ENCODE assay signal across 26 cellular contexts in the genomic region with DNA sequence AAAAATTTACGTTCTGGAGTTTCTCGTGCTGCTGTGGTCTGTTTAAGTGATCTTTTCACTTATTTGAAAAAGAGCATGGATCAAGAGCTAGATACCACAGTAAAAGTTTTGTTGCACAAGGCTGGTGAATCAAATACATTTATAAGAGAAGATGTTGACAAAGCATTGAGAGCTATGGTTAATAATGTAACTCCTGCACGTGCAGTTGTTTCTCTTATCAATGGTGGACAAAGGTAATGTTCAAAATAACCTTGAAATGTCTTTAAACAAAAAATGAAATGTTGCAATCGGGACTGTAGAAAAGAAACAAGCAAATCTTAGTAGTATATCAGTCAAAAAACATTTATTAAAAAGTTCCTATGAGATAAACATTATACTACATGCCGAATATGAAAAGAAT.
"Had no signal": no experiment of that assay in that cellular context is flagged by ENCODE, and none has a peak within 500 bp of the region (broad histone marks: within the 10 kb centered on the region; RNA-seq: fewer than 3 reads in every experiment).

No MANE protein-coding gene starts in this region.

- H3K27ac ChIP-seq: colonic mucosa, coronary artery, dorsolateral prefrontal cortex, epithelial cell of prostate, esophagus muscularis mucosa, esophagus squamous epithelium, foreskin keratinocyte, gastrocnemius medialis, gastroesophageal sphincter, heart left ventricle, heart right ventricle had no signal

- FAIRE-seq: endometrium, endothelial cell of umbilical vein, frontal cortex had no signal

- H3K4me3 ChIP-seq: colonic mucosa, coronary artery, dorsolateral prefrontal cortex, esophagus muscularis mucosa, esophagus squamous epithelium, gastrocnemius medialis, gastroesophageal sphincter, heart left ventricle, heart right ventricle had no signal

- ATAC-seq: effector memory CD8-positive, alpha-beta T cell; esophagus mucosa; foreskin keratinocyte; gastrocnemius medialis; gastroesophageal sphincter; heart left ventricle; heart right ventricle had no signal

- H3K9me3 ChIP-seq: colonic mucosa, esophagus muscularis mucosa, esophagus squamous epithelium, gastrocnemius medialis, gastroesophageal sphincter, heart left ventricle, heart right ventricle had no signal

- H3K27me3 ChIP-seq: colonic mucosa, dorsolateral prefrontal cortex, esophagus muscularis mucosa, esophagus squamous epithelium, foreskin keratinocyte, gastrocnemius medialis, gastroesophageal sphincter, heart left ventricle, heart right ventricle had no signal

- H3K36me3 ChIP-seq: colonic mucosa had no signal

- DNase-seq: colonic mucosa; cortex of kidney; dorsolateral prefrontal cortex; effector CD4-positive, alpha-beta T cell; effector CD8-positive, alpha-beta T cell; effector memory CD4-positive, alpha-beta T cell; effector memory CD8-positive, alpha-beta T cell; endodermal cell; erythroblast; esophagus squamous epithelium; foreskin fibroblast; foreskin keratinocyte; foreskin melanocyte; gastrocnemius medialis; glutamatergic neuron; head of caudate nucleus; heart left ventricle; heart right ventricle had no signal

- H3K4me1 ChIP-seq: colonic mucosa, esophagus muscularis mucosa, esophagus squamous epithelium, gastrocnemius medialis, gastroesophageal sphincter, heart left ventricle had no signal
